Comparison of ENCODE assay signal across 2 cellular contexts in genomic region chr2:238144262-238144661, GRCh38.
TF ChIP-seq lines count a peak whose summit lies in the region.

No MANE protein-coding gene starts in this region.

TF ChIP-seq in A549, 52 proteins besides CTCF, POLR2A, EP300 and RAD21:
- TF ChIP-seq MAZ (IDR thresholded peaks at IDR 0.05; ENCODE audit: borderline replicate concordance, low read depth, low read length) = no peak
- peak; percentile 85 for TF ChIP-seq ZFP36 (IDR thresholded peaks at IDR 0.05; ENCODE audit: borderline replicate concordance, partially characterized antibody)

TF ChIP-seq in IMR-90, 13 proteins besides CTCF, POLR2A, EP300 and RAD21:
- TF ChIP-seq RCOR1 (IDR thresholded peaks at IDR 0.05; ENCODE audit: insufficient replicate concordance, low read length) (no peak), RFX5 (IDR thresholded peaks at IDR 0.05; ENCODE audit: low read depth, low read length) (no peak), SMC3 (IDR thresholded peaks at IDR 0.05; ENCODE audit: low read depth, low read length) (no peak), ELK1 (IDR thresholded peaks at IDR 0.05; ENCODE audit: borderline replicate concordance, low read depth, low read length) (no peak), MAZ (IDR thresholded peaks at IDR 0.05; ENCODE audit: borderline replicate concordance, low read depth, low read length) (no peak), CHD1 (IDR thresholded peaks at IDR 0.05; ENCODE audit: low read depth, low read length) (no peak), CEBPB (IDR thresholded peaks at IDR 0.05; ENCODE audit: low read depth, low read length) (no peak), NFE2L2 (IDR thresholded peaks at IDR 0.05; ENCODE audit: low read depth, low read length) (no peak), FOS (IDR thresholded peaks at IDR 0.05; ENCODE audit: low read depth, low read length) (no peak), BHLHE40 (IDR thresholded peaks at IDR 0.05; ENCODE audit: low read depth, low read length) (no peak), MAFK (IDR thresholded peaks at IDR 0.05; ENCODE audit: low read depth, low read length) (no peak), USF2 (IDR thresholded peaks at IDR 0.05; ENCODE audit: low read depth, low read length) (no peak), MXI1 (IDR thresholded peaks at IDR 0.05; ENCODE audit: borderline replicate concordance, low read depth, low read length) (no peak)
